Comparison of ENCODE assay signal across 1 cellular context in the genomic region with DNA sequence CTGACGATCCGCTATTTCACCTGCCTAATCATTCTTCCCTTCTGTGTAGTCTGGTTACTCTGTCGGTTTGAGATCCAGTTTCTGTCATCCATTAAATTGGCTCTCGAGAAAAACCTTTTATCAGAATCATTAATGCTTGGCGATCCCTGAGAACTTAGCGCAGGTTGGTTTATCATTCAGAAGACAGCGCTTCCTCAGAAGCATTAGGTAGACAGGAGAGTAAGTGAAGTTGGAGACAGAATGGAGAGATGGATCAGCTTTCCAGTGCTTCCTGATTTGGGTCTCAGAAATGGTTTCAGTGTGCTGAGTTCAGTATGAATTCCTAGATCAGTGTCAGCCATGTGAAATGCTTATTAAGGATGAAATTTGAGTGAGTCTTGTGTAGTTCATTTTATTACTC.
TF ChIP-seq lines count a peak whose summit lies in the region.

No MANE protein-coding gene starts in this region.

TF ChIP-seq in IMR-90, 13 proteins besides CTCF, POLR2A, EP300 and RAD21 (continued from another document):
- TF ChIP-seq, protein P1, sequence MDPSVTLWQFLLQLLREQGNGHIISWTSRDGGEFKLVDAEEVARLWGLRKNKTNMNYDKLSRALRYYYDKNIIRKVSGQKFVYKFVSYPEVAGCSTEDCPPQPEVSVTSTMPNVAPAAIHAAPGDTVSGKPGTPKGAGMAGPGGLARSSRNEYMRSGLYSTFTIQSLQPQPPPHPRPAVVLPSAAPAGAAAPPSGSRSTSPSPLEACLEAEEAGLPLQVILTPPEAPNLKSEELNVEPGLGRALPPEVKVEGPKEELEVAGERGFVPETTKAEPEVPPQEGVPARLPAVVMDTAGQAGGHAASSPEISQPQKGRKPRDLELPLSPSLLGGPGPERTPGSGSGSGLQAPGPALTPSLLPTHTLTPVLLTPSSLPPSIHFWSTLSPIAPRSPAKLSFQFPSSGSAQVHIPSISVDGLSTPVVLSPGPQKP (IDR thresholded peaks at IDR 0.05; ENCODE audit: borderline replicate concordance, low read depth, low read length), result no peak
- TF ChIP-seq NFE2L2 (IDR thresholded peaks at IDR 0.05; ENCODE audit: low read depth, low read length) (no peak), CHD1 (IDR thresholded peaks at IDR 0.05; ENCODE audit: low read depth, low read length) (no peak), MXI1 (IDR thresholded peaks at IDR 0.05; ENCODE audit: borderline replicate concordance, low read depth, low read length) (no peak), RCOR1 (IDR thresholded peaks at IDR 0.05; ENCODE audit: insufficient replicate concordance, low read length) (no peak), BHLHE40 (IDR thresholded peaks at IDR 0.05; ENCODE audit: low read depth, low read length) (no peak), RFX5 (IDR thresholded peaks at IDR 0.05; ENCODE audit: low read depth, low read length) (no peak), SMC3 (IDR thresholded peaks at IDR 0.05; ENCODE audit: low read depth, low read length) (no peak), FOS (IDR thresholded peaks at IDR 0.05; ENCODE audit: low read depth, low read length) (no peak)
- TF ChIP-seq, protein P2, sequence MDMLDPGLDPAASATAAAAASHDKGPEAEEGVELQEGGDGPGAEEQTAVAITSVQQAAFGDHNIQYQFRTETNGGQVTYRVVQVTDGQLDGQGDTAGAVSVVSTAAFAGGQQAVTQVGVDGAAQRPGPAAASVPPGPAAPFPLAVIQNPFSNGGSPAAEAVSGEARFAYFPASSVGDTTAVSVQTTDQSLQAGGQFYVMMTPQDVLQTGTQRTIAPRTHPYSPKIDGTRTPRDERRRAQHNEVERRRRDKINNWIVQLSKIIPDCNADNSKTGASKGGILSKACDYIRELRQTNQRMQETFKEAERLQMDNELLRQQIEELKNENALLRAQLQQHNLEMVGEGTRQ (IDR thresholded peaks at IDR 0.05; ENCODE audit: low read depth, low read length), result no peak
